In the genomic region with DNA sequence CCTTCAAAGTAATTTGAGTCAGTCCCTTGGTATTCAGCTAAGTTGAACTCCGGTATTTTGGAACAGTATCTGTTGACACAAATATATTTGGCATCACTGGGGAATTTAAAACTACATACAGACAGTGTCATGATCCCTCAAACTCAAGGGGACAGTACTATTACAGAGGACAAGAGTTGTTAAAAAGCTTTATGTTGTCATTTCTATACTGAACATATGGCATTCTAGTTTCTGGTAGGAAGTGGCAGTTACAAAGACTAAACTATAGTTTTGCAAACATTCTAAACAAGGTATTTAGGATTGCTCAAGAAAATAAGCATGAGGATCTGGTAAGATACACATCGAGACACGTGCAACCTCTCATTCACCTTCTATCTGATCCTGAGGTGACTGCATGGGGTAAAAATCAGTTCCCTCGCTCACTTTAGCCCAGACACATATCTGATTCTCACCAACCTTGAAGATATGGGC, we compare ENCODE assay signal across 16 cellular contexts. TPM values are rescaled to one million over a fixed set of nuclear protein-coding genes. Genes with fewer than 3 reads are reported as not detected.
DNase-seq lines count a peak whose midpoint lies in the region; ATAC-seq, FAIRE-seq and TF ChIP-seq lines count a peak whose summit lies in the region.
"Had no signal": no experiment of that assay in that cellular context is flagged by ENCODE, and none has a peak within 500 bp of the region (broad histone marks: within the 10 kb centered on the region; RNA-seq: fewer than 3 reads in every experiment).

No MANE protein-coding gene starts in this region.

- H3K79me2 ChIP-seq in GM12878 (ENCODE audit: control insufficient read depth, insufficient read depth, low read length): no peaks in the 10 kb centered on the region

- no peak overlapping the region for H3K9ac ChIP-seq in GM12878 (ENCODE audit: control insufficient read depth, insufficient read depth, low read length)

- H3K4me3 ChIP-seq in GM12878 (no peak overlapping the region), psoas muscle (peak overlapping the region; percentile 29)
- H3K4me3 ChIP-seq: adrenal gland, pancreas had no signal

- CTCF ChIA-PET in GM12878 (lab: Yijun Ruan, JAX): interaction anchor here (1.4 to 4.7 kb wide), 5 partner anchors 11 to 282 kb away, joined by 3 to 50 read pairs (median 19); a partner anchor contains a TSS

- intact Hi-C loops in GM12878 (cut with micrococcal nuclease; ENCODE audit: unreplicated experiment) (no loop called here), psoas muscle (cut with DNase I) (no loop called here)

- no peaks in the 10 kb centered on the region for H3K36me3 ChIP-seq in GM12878 (ENCODE audit: control insufficient read depth in 2 of 2, insufficient read depth in 2 of 2, low read length in 1 of 2)
- H3K36me3 ChIP-seq in psoas muscle (ENCODE audit: insufficient read depth in 1 of 2, low read depth in 1 of 2): no peaks in the 10 kb centered on the region
- H3K36me3 ChIP-seq: adrenal gland, pancreas had no signal

- TF ChIP-seq POLR2A in GM12878 (IDR thresholded peaks at IDR 0.05; ENCODE audit: low read depth, low read length): no peak

- RAD21 ChIA-PET in GM12878 (lab: Charles Lee; ENCODE audit: unreplicated experiment): interaction anchor here (0.7 kb wide), 1 partner anchor 57 kb away, joined by 3 read pairs; no protein-coding TSS in a partner anchor

- no peaks in the 10 kb centered on the region for H4K20me1 ChIP-seq in GM12878 (ENCODE audit: control insufficient read depth, insufficient read depth)

- BruUV-seq in GM12878 (replicated peaks; lab: Mats Ljungman, UMichigan): no TSS peak

- ATAC-seq in GM18868 (IDR thresholded peaks at IDR 0.05; ENCODE audit: unreplicated experiment) (peak; percentile 84), HG03442 (IDR thresholded peaks at IDR 0.05; ENCODE audit: unreplicated experiment) (peak; percentile 54), GM12878 (peak; percentile 57; the same call in 2 of the 3 replicates), psoas muscle (peak in 3 of 4 donors; percentile 84 to 91 (median 84))
- ATAC-seq: activated T-cell treated with anti-CD3 and anti-CD28 coated beads, Interleukin-2, amount 50 U/mL, for 72 hours; pancreas had no signal

- no peak overlapping the region for H3K4me2 ChIP-seq in GM12878 (ENCODE audit: control insufficient read depth, insufficient read depth)

- no peaks in the 10 kb centered on the region for H3K9me3 ChIP-seq in GM12878 (replicated peaks; ENCODE audit: control insufficient read depth, insufficient read depth, low read length)
- no peaks in the 10 kb centered on the region for H3K9me3 ChIP-seq in psoas muscle
- H3K9me3 ChIP-seq: adrenal gland, pancreas had no signal

- in situ Hi-C loops in GM12878 (cut with MboI): no loop called here

- 30% methylated on average over 4 of the region's 4 CpGs for WGBS in GM12878 (ENCODE audit: insufficient coverage, insufficient replicate concordance, low lambda C conversion rate, missing lambda C conversion rate)
- 24 to 47% (median 26%) methylated on average over 4 of the region's 4 CpGs for WGBS in psoas muscle, 3 donors

- TF ChIP-seq CTCF in GM12878 (IDR thresholded peaks at IDR 0.05 in 2 of 3, conservative IDR thresholded peaks at IDR 0.05 in 1 of 3; ENCODE audit: control insufficient read depth in 2 of 3, extremely low read depth in 1 of 3, insufficient read depth in 1 of 3, low read depth in 3 of 3, low read length in 3 of 3): no peak
- no peak for TF ChIP-seq CTCF in psoas muscle (IDR thresholded peaks at IDR 0.05)

- no peak for TF ChIP-seq EP300 in GM12878 (IDR thresholded peaks at IDR 0.05; ENCODE audit: borderline replicate concordance in 1 of 2, control insufficient read depth in 1 of 2, low read depth in 2 of 2, low read length in 2 of 2)

- SMC1A ChIA-PET in GM12878 (lab: Charles Lee; ENCODE audit: uncharacterized antibody, unreplicated experiment): interaction anchor here (0.8 to 2.5 kb wide), 5 partner anchors 11 to 62 kb away, joined by 3 to 10 read pairs (median 3); no protein-coding TSS in a partner anchor

- no peak for TF ChIP-seq RAD21 in GM12878 (IDR thresholded peaks at IDR 0.05; ENCODE audit: insufficient read depth, low read depth, low read length)

- POLR2A ChIA-PET in GM12878 (lab: Charles Lee): interaction anchor here (0.7 to 0.9 kb wide), 2 partner anchors 11 to 341 kb away, joined by 3 read pairs; no protein-coding TSS in a partner anchor

- H3K4me1 ChIP-seq in GM12878 (ENCODE audit: control insufficient read depth, insufficient read depth, low read length): no peaks in the 10 kb centered on the region
- H3K4me1 ChIP-seq in psoas muscle: peaks cover 31% of the 10 kb centered on the region
- H3K4me1 ChIP-seq: adrenal gland, pancreas had no signal

- DNase-seq in GM12878 (ENCODE audit: low read depth, low spot score): no peak
- no peak for DNase-seq in psoas muscle
- no peak for DNase-seq in NCI-H146 treated with DMSO at 0.1 percent for 48 hours (lab: John Stamatoyannopoulos, UW; ENCODE audit: unreplicated experiment)
- DNase-seq in C1 segment of cervical spinal cord (lab: John Stamatoyannopoulos, UW): no peak
- DNase-seq in activated gamma-delta T cell (lab: John Stamatoyannopoulos, UW): no peak
- DNase-seq in NCI-H2029 treated with DMSO at 0.1 percent for 48 hours (lab: John Stamatoyannopoulos, UW): no peak
- DNase-seq: activated CD4-positive, alpha-beta memory T cell treated with anti-CD3 and anti-CD28 coated beads for 36 hours; activated T-cell treated with anti-CD3 and anti-CD28 coated beads, Interleukin-2, amount 50 U/mL, for 72 hours; adrenal gland; DMS79; NCI-H1417 treated with DMSO at 0.1 percent for 48 hours; NCI-H345; pancreas had no signal

- H3K27me3 ChIP-seq in GM12878 (replicated peaks in 1 of 2; ENCODE audit: control insufficient read depth in 2 of 2, insufficient read depth in 2 of 2, low read length in 1 of 2) (no peaks in the 10 kb centered on the region), psoas muscle (ENCODE audit: insufficient read depth in 3 of 3, low read length in 2 of 3) (no peaks in the 10 kb centered on the region)
- H3K27me3 ChIP-seq: adrenal gland, pancreas had no signal

- FAIRE-seq in GM12878 (lab: Jason Lieb, UNC): no peak
- FAIRE-seq: pancreas had no signal

- peak overlapping the region; percentile 29 for H2AFZ ChIP-seq in GM12878 (ENCODE audit: control insufficient read depth, low read depth, low read length)

- H3K27ac ChIP-seq in GM12878 (ENCODE audit: control insufficient read depth, insufficient read depth) (no peak overlapping the region), psoas muscle (peak overlapping the region; percentile 72)
- H3K27ac ChIP-seq: adrenal gland, C4-2B, pancreas had no signal

TF ChIP-seq in GM12878, 131 proteins besides CTCF, POLR2A, EP300 and RAD21 (continues in another document):
- TF ChIP-seq, protein P1, sequence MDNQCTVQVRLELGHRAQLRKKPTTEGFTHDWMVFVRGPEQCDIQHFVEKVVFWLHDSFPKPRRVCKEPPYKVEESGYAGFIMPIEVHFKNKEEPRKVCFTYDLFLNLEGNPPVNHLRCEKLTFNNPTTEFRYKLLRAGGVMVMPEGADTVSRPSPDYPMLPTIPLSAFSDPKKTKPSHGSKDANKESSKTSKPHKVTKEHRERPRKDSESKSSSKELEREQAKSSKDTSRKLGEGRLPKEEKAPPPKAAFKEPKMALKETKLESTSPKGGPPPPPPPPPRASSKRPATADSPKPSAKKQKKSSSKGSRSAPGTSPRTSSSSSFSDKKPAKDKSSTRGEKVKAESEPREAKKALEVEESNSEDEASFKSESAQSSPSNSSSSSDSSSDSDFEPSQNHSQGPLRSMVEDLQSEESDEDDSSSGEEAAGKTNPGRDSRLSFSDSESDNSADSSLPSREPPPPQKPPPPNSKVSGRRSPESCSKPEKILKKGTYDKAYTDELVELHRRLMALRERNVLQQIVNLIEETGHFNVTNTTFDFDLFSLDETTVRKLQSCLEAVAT (IDR thresholded peaks at IDR 0.05): no peak
- TF ChIP-seq CHD4 (IDR thresholded peaks at IDR 0.05): no peak
- TF ChIP-seq POLR2AphosphoS2 (IDR thresholded peaks at IDR 0.05; ENCODE audit: low read depth, low read length): no peak
- TF ChIP-seq HDAC2 (IDR thresholded peaks at IDR 0.05): no peak

RNA-seq across cellular contexts. Expression of a gene that starts 16.6 kb away (rescaled TPM):
- 8.3 and 11.0 TPM in 2 replicates for total RNA-seq in GM12878 (2013; cell fraction: nucleolus; rRNA removed)
- total RNA-seq in GM12878 (2014; rRNA removed) (3.6 and 4.0 TPM in 2 replicates), GM12878 (2014; rRNA removed; fragmentation: Illumina TruSeq; extraction: Trizol) (5.9 and 6.4 TPM in 2 replicates), GM12878 (2021) (6.8 and 8.0 TPM in 2 replicates), psoas muscle (1 to 10 TPM; 6.8 to 9.7 (median 7.6) TPM)
- polyA plus RNA-seq in GM12878 (2011; ENCODE audit: low read depth): 2.3 TPM
- polyA plus RNA-seq in GM12878 (2011; rRNA removed) (12.3 and 17.8 TPM in 2 replicates), GM12878 (2014; fragmentation: Illumina TruSeq; extraction: Trizol) (9.5 and 13.9 TPM in 2 replicates), GM12878 (2014; fragmentation: Nextera tagmentation; extraction: Ambion mirVana) (1 to 10 TPM; 2.4 to 3.7 TPM), GM12878 (2014; rRNA removed) (6.4 and 7.4 TPM in 2 replicates), GM12878 (2016; fragmentation: Nextera tagmentation; extraction: Ambion mirVana) (1 to 10 TPM; 1.8 to 5.9 TPM), psoas muscle (10 to 100 TPM in 1 of 3 donors, 1 to 10 TPM in 2; 6.1 to 15.7 (median 8.5) TPM)
- 6.0 and 6.8 TPM in 2 replicates for polyA plus RNA-seq in GM12878 (2011; cell fraction: cytosol; rRNA removed)
- polyA plus RNA-seq in GM12878 (2011; cell fraction: nucleus; rRNA removed): 6.1 and 8.9 TPM in 2 replicates
- polyA plus RNA-seq in GM12878 (2012): 3.7 and 3.8 TPM in 2 replicates
- polyA minus RNA-seq in GM12878 (2011; rRNA and poly(A)+ RNA removed): 6.8 and 7.6 TPM in 2 replicates
- polyA minus RNA-seq in GM12878 (2011; cell fraction: cytosol; rRNA and poly(A)+ RNA removed): 2.7 and 7.5 TPM in 2 replicates
- 5.7 and 9.5 TPM in 2 replicates for polyA minus RNA-seq in GM12878 (2011; cell fraction: nucleus; rRNA and poly(A)+ RNA removed)
